In the genomic region with DNA sequence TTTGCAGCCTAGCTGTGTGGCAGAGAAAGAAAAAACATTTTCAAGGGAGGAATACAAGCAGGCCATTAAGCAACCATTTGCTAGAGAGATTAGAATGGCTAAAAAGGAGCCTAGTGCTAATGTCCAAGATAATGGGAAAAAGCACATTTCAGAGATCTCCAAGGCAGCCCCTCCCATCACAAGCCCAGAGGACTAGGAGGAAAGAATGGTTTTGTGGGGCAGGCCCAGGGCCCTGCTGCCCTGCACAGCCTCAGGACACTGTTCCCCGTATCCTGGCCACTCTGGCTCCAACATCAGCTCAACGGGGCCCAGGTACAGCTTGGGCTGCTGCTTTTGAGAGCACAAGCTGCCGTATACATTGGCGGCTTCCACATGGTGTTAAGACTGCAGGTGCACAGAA, we compare ENCODE assay signal across 34 cellular contexts. TPM values are rescaled to one million over a fixed set of nuclear protein-coding genes. Genes with fewer than 3 reads are reported as not detected.
"Had no signal": no experiment of that assay in that cellular context is flagged by ENCODE, and none has a peak within 500 bp of the region (broad histone marks: within the 10 kb centered on the region; RNA-seq: fewer than 3 reads in every experiment).

No MANE protein-coding gene starts in this region.

- H3K36me3 ChIP-seq: ascending aorta, cardiac muscle cell had no signal

- ATAC-seq: activated CD8-positive, alpha-beta T cell treated with anti-CD3 and anti-CD28 coated beads for 36 hours; activated naive CD8-positive, alpha-beta T cell treated with anti-CD3 and anti-CD28 coated beads, Interleukin-2, amount 50 U/mL, for 24 hours; activated T-cell treated with anti-CD3 and anti-CD28 coated beads, Interleukin-2, amount 50 U/mL, for 4 hours; activated T-cell treated with anti-CD3 and anti-CD28 coated beads, Interleukin-2, amount 50 U/mL, for 72 hours; activated T-helper 17 cell treated with anti-CD3 and anti-CD28 coated beads, Interleukin-2, amount 50 U/mL, for 72 hours had no signal

- DNase-seq: activated B cell treated with CpG ODN at 0.5 μM for 24 hours; activated CD4-positive, alpha-beta memory T cell treated with anti-CD3 and anti-CD28 coated beads for 36 hours; activated CD4-positive, alpha-beta T cell treated with anti-CD3 and anti-CD28 coated beads for 4 hours; activated CD4-positive, alpha-beta T cell treated with anti-CD3 and anti-CD28 coated beads, Interleukin-2, amount 10 ng/mL, durations not matched to agents 24 days and 14 days; activated CD4-positive, alpha-beta T cell treated with anti-CD3 and anti-CD28 coated beads, Interleukin-2, amount 50 U/mL, for 1 hour; activated CD4-positive, alpha-beta T cell treated with anti-CD3 and anti-CD28 coated beads, Interleukin-2, amount 50 U/mL, for 4 hours; activated CD4-positive, CD25-positive, alpha-beta regulatory T cell treated with anti-CD3 and anti-CD28 coated beads, Interleukin-2, amount 50 U/mL, for 72 hours; activated CD8-positive, alpha-beta memory T cell treated with anti-CD3 and anti-CD28 coated beads, Interleukin-2, amount 50 U/mL, for 4 hours; activated CD8-positive, alpha-beta T cell treated with anti-CD3 and anti-CD28 coated beads for 36 hours; activated gamma-delta T cell; activated naive CD4-positive, alpha-beta T cell treated with anti-CD3 and anti-CD28 coated beads, Interleukin-2, amount 10 ng/mL, durations not matched to agents 7 days and 5 days; activated naive CD4-positive, alpha-beta T cell treated with Interleukin-2 at 50 U/mL for 16 hours; activated naive CD8-positive, alpha-beta T cell treated with anti-CD3 and anti-CD28 coated beads, Interleukin-2, amount 10 ng/mL, durations not matched to agents 7 days and 5 days; activated naive CD8-positive, alpha-beta T cell treated with anti-CD3 and anti-CD28 coated beads, Interleukin-2, amount 50 U/mL, for 24 hours; activated T-cell treated with anti-CD3 and anti-CD28 coated beads for 4 hours; activated T-cell treated with anti-CD3 and anti-CD28 coated beads, Interleukin-2, amount 50 U/mL, for 1 hour; activated T-cell treated with anti-CD3 and anti-CD28 coated beads, Interleukin-2, amount 50 U/mL, for 4 hours; activated T-cell treated with anti-CD3 and anti-CD28 coated beads, Interleukin-2, amount 50 U/mL, for 72 hours; amygdala; anterior cingulate cortex; caudate nucleus; cerebellar nuclear complex; T-helper 1 cell; T-helper 2 cell; T-helper 9 cell had no signal

- FAIRE-seq: bronchial epithelial cell, TTC549 had no signal

- H3K4me3 ChIP-seq: ascending aorta, cardiac muscle cell had no signal

- H3K27ac ChIP-seq: ascending aorta, cardiac muscle cell, VCaP had no signal

- H3K9me3 ChIP-seq: ascending aorta had no signal

RNA-seq across cellular contexts. Expression of a gene that starts 16.5 kb away (rescaled TPM):
- total RNA-seq: activated B cell treated with CpG ODN at 0.5 μM for 24 hours; activated CD4-positive, alpha-beta memory T cell treated with anti-CD3 and anti-CD28 coated beads for 36 hours; activated CD4-positive, alpha-beta T cell treated with anti-CD3 and anti-CD28 coated beads, Interleukin-2, amount 10 ng/mL, durations not matched to agents 24 days and 14 days; activated CD8-positive, alpha-beta memory T cell treated with anti-CD3 and anti-CD28 coated beads for 36 hours; activated CD8-positive, alpha-beta T cell treated with anti-CD3 and anti-CD28 coated beads for 36 hours; activated naive CD8-positive, alpha-beta T cell treated with anti-CD3 and anti-CD28 coated beads, Interleukin-2, amount 10 ng/mL, durations not matched to agents 7 days and 5 days; activated T-cell treated with anti-CD3 and anti-CD28 coated beads, Interleukin-2, amount 50 U/mL, for 4 hours; activated T-cell treated with anti-CD3 and anti-CD28 coated beads, Interleukin-2, amount 50 U/mL, for 72 hours; activated T-helper 1 cell treated with anti-CD3 and anti-CD28 coated beads, Interleukin-12 subunit alpha, Interleukin-12 subunit beta, Interleukin-2, Interleukin-4 antibody, amounts not matched to agents 30 ng/mL and 10 ng/mL and 1 ng/mL, durations not matched to agents 14 hours and 24 hours and 36 hours; activated T-helper 17 cell treated with anti-CD3 and anti-CD28 coated beads, Interleukin-2, amount 50 U/mL, for 72 hours; ascending aorta; bronchial epithelial cell had no signal
- polyA plus RNA-seq: adipose tissue had no signal
